In genomic region chr1:85952460-85952859, GRCh38 we compare ENCODE assay signal across 11 cellular contexts.
DNase-seq lines count a peak whose midpoint lies in the region; ATAC-seq lines count a peak whose summit lies in the region.
"Had no signal": no experiment of that assay in that cellular context is flagged by ENCODE, and none has a peak within 500 bp of the region (broad histone marks: within the 10 kb centered on the region; RNA-seq: fewer than 3 reads in every experiment).

No MANE protein-coding gene starts in this region.

- DNase-seq in COLO668 (lab: John Stamatoyannopoulos, UW; ENCODE audit: unreplicated experiment) (peak; percentile 48), NCI-H345 (lab: John Stamatoyannopoulos, UW) (peak; percentile 85), brain pericyte (ENCODE audit: low read depth, low spot score) (peak; percentile 29)
- DNase-seq in activated CD4-positive, CD25-positive, alpha-beta regulatory T cell treated with anti-CD3 and anti-CD28 coated beads, Interleukin-2, amount 50 U/mL, for 72 hours = no peak
- DNase-seq: hippocampal formation; stimulated activated naive B cell treated with anti-CD40 and anti-IgM and Interleukin-4, amounts not matched to agents 10 μg/mL and 1 μg/mL and 100 μg/mL, for 72 hours; upper lobe of left lung had no signal

- peak; percentile 57 for ATAC-seq in HG03064 (IDR thresholded peaks at IDR 0.05; ENCODE audit: low read depth, unreplicated experiment)
- no peak for ATAC-seq in GM18517 (IDR thresholded peaks at IDR 0.05; ENCODE audit: unreplicated experiment)
- ATAC-seq in HG03520 (IDR thresholded peaks at IDR 0.05; ENCODE audit: unreplicated experiment) = no peak
- no peak for ATAC-seq in HG02642 (IDR thresholded peaks at IDR 0.05; ENCODE audit: poor library complexity, unreplicated experiment)
- ATAC-seq: stimulated activated naive B cell treated with anti-CD40 and anti-IgM and Interleukin-4, amounts not matched to agents 10 μg/mL and 1 μg/mL and 100 μg/mL, for 72 hours had no signal
